24 cellular contexts compared by ENCODE assay signal in the genomic region with DNA sequence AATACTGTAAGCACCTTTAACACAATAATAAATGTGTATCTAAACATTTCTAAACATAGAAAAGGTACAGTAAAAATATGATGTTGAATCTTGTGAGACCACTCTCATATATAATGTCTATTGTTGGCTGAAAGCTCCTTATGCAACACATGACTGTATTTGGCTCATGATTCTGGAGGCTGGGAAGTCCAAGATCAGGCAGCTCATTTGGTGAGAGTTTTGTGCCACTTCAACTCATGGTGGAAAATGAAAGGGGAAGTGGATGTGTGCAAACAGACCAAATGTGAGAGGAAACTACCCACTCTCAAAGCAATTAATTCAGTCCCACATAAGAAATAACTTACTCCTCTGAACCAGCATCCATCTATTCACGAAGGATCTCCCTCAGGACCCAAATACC.
"Had no signal": no experiment of that assay in that cellular context is flagged by ENCODE, and none has a peak within 500 bp of the region (broad histone marks: within the 10 kb centered on the region; RNA-seq: fewer than 3 reads in every experiment).

No MANE protein-coding gene starts in this region.

- DNase-seq: hippocampal formation; left colon; left lung; lower lobe of right lung; mammary epithelial cell; mesenchymal stem cell; naive thymus-derived CD8-positive, alpha-beta T cell; nucleus accumbens; pancreas; posterior cingulate gyrus; retina; right cardiac atrium; sigmoid colon; small intestine; spleen; stimulated activated CD4-positive, alpha-beta T cell treated with anti-CD3 and anti-CD28 coated beads, Interleukin-4, amount 100 ng/mL, for 24 hours; stimulated activated naive CD4-positive, alpha-beta T cell; tibial artery had no signal

- H3K9me3 ChIP-seq: lower lobe of right lung, pancreas, prostate gland, sigmoid colon, thoracic aorta, tibial artery, vagina had no signal

- H3K27ac ChIP-seq: left lung, lower lobe of right lung, pancreas, prostate gland, sigmoid colon, spleen, suprapubic skin, thoracic aorta, tibial artery, vagina had no signal

- ATAC-seq: left colon; left lung; lower lobe of right lung; naive thymus-derived CD8-positive, alpha-beta T cell; pancreas; right cardiac atrium; stimulated activated effector memory CD8-positive, alpha-beta T cell treated with anti-CD3 and anti-CD28 coated beads, Interleukin-12 subunit alpha, Interleukin-12 subunit beta, amount 100 ng/mL, for 72 hours had no signal

- H3K27me3 ChIP-seq: left lung, pancreas, sigmoid colon, spleen, suprapubic skin, tibial artery, vagina had no signal

- H3K4me3 ChIP-seq: left lung, lower lobe of right lung, pancreas, prostate gland, sigmoid colon, spleen, suprapubic skin, thoracic aorta, tibial artery, vagina had no signal

- H3K4me1 ChIP-seq: left lung, pancreas, prostate gland, sigmoid colon, spleen, suprapubic skin, vagina had no signal

- FAIRE-seq: keratinocyte, pancreas, small intestine had no signal

- H3K36me3 ChIP-seq: left lung, lower lobe of right lung, pancreas, prostate gland, sigmoid colon, spleen, suprapubic skin, thoracic aorta, tibial artery, vagina had no signal
